ENCODE assay signal across 16 cellular contexts in genomic region chr12:5783274-5783920, GRCh38.
A peak's percentile ranks its signal among the peaks of the same experiment; 100 is the strongest.
DNase-seq lines count a peak whose midpoint lies in the region; ATAC-seq and TF ChIP-seq lines count a peak whose summit lies in the region.
"Had no signal": no experiment of that assay in that cellular context is flagged by ENCODE, and none has a peak within 500 bp of the region (broad histone marks: within the 10 kb centered on the region; RNA-seq: fewer than 3 reads in every experiment).

No MANE protein-coding gene starts in this region.

- no peak overlapping the region for H3K27ac Mint-ChIP-seq in activated CD8-positive, alpha-beta memory T cell treated with anti-CD3 and anti-CD28 coated beads, Interleukin-2, amount 10 ng/mL, durations not matched to agents 7 days and 5 days
- H3K27ac Mint-ChIP-seq in HFFc6: no peak overlapping the region
- H3K27ac Mint-ChIP-seq in neural progenitor cell: no peak overlapping the region

- peak; percentile 9 for DNase-seq in activated CD8-positive, alpha-beta memory T cell treated with anti-CD3 and anti-CD28 coated beads, Interleukin-2, amount 10 ng/mL, durations not matched to agents 7 days and 5 days
- DNase-seq in activated CD8-positive, alpha-beta memory T cell treated with anti-CD3 and anti-CD28 coated beads, Interleukin-2, amount 50 U/mL, for 4 hours: no peak
- DNase-seq in NCI-H69 (lab: John Stamatoyannopoulos, UW): peak; percentile 6
- peak; percentile 34 for DNase-seq in hepatocyte (ENCODE audit: low spot score)
- no peak for DNase-seq in 8988T
- no peak for DNase-seq in hepatic stellate cell (ENCODE audit: low spot score)
- DNase-seq in HFFc6: no peak
- no peak for DNase-seq in neural progenitor cell (ENCODE audit: low spot score)
- DNase-seq: DMS153, KG1, NCI-H1092, NCI-H1930, NCI-H526 treated with DMSO at 0.1 percent for 48 hours, PC-3 had no signal

- no peak for TF ChIP-seq CTCF in hepatocyte (IDR thresholded peaks at IDR 0.05; ENCODE audit: poor library complexity)
- TF ChIP-seq CTCF in HFFc6 (IDR thresholded peaks at IDR 0.05): no peak
- no peak for TF ChIP-seq CTCF in neural progenitor cell (IDR thresholded peaks at IDR 0.05)

- no peaks in the 10 kb centered on the region for H3K4me1 Mint-ChIP-seq in activated CD8-positive, alpha-beta memory T cell treated with anti-CD3 and anti-CD28 coated beads, Interleukin-2, amount 10 ng/mL, durations not matched to agents 7 days and 5 days
- no peaks in the 10 kb centered on the region for H3K4me1 Mint-ChIP-seq in HFFc6 (ENCODE audit: low read depth)
- H3K4me1 Mint-ChIP-seq in neural progenitor cell: no peaks in the 10 kb centered on the region

- 71% methylated on average over 4 of the region's 4 CpGs for WGBS in hepatocyte (ENCODE audit: low lambda C conversion rate, missing lambda C conversion rate)

- H3K27ac ChIP-seq in hepatocyte: no peak overlapping the region
- no peak overlapping the region for H3K27ac ChIP-seq in neural progenitor cell
- H3K27ac ChIP-seq: A549, C4-2B had no signal

- H3K36me3 Mint-ChIP-seq in activated CD8-positive, alpha-beta memory T cell treated with anti-CD3 and anti-CD28 coated beads, Interleukin-2, amount 10 ng/mL, durations not matched to agents 7 days and 5 days: no peaks in the 10 kb centered on the region
- H3K36me3 Mint-ChIP-seq in HFFc6 (ENCODE audit: low read depth) (no peaks in the 10 kb centered on the region), neural progenitor cell (peaks cover 1% of the 10 kb centered on the region)

- H3F3A ChIP-seq in neural progenitor cell (ENCODE audit: low read depth): no peaks in the 10 kb centered on the region

- no peaks in the 10 kb centered on the region for H3K36me3 ChIP-seq in hepatocyte (replicated peaks; ENCODE audit: insufficient read depth, low read depth)
- no peaks in the 10 kb centered on the region for H3K36me3 ChIP-seq in neural progenitor cell

- H3K4me3 ChIP-seq in hepatocyte: no peak overlapping the region
- no peak overlapping the region for H3K4me3 ChIP-seq in neural progenitor cell
- H3K4me3 ChIP-seq: A549 had no signal

- ATAC-seq in activated CD8-positive, alpha-beta memory T cell treated with anti-CD3 and anti-CD28 coated beads, Interleukin-2, amount 10 ng/mL, durations not matched to agents 7 days and 5 days: no peak
- ATAC-seq: A549, PC-3 had no signal

- H3K9me2 ChIP-seq in hepatocyte (replicated peaks; ENCODE audit: insufficient read depth): no peaks in the 10 kb centered on the region

- CTCF ChIA-PET in activated CD8-positive, alpha-beta memory T cell treated with anti-CD3 and anti-CD28 coated beads, Interleukin-2, amount 10 ng/mL, durations not matched to agents 7 days and 5 days (lab: Charles Lee): no interaction called here

- H3K4me1 ChIP-seq in hepatocyte (ENCODE audit: insufficient read depth): peaks cover 13% of the 10 kb centered on the region
- no peaks in the 10 kb centered on the region for H3K4me1 ChIP-seq in neural progenitor cell
- H3K4me1 ChIP-seq: A549 had no signal

- no peaks in the 10 kb centered on the region for H3K27me3 ChIP-seq in hepatocyte
- no peaks in the 10 kb centered on the region for H3K27me3 ChIP-seq in neural progenitor cell

- H3K27me3 Mint-ChIP-seq in activated CD8-positive, alpha-beta memory T cell treated with anti-CD3 and anti-CD28 coated beads, Interleukin-2, amount 10 ng/mL, durations not matched to agents 7 days and 5 days: peaks cover 6% of the 10 kb centered on the region
- peaks cover 9% of the 10 kb centered on the region for H3K27me3 Mint-ChIP-seq in HFFc6 (ENCODE audit: insufficient read depth)
- H3K27me3 Mint-ChIP-seq in neural progenitor cell (ENCODE audit: insufficient read depth, low read depth): peaks cover 4% of the 10 kb centered on the region

- H4K20me1 ChIP-seq in hepatocyte (ENCODE audit: insufficient read depth, poor library complexity, severe bottlenecking): no peaks in the 10 kb centered on the region
- no peaks in the 10 kb centered on the region for H4K20me1 ChIP-seq in neural progenitor cell (ENCODE audit: low read depth)

- H3K4me2 ChIP-seq in hepatocyte (no peak overlapping the region), neural progenitor cell (no peak overlapping the region)
- H3K4me2 ChIP-seq: A549 had no signal

- no peaks in the 10 kb centered on the region for H3K79me2 ChIP-seq in hepatocyte
- no peaks in the 10 kb centered on the region for H3K79me2 ChIP-seq in neural progenitor cell (ENCODE audit: low read depth)

- no peak overlapping the region for H3K4me3 Mint-ChIP-seq in activated CD8-positive, alpha-beta memory T cell treated with anti-CD3 and anti-CD28 coated beads, Interleukin-2, amount 10 ng/mL, durations not matched to agents 7 days and 5 days
- H3K4me3 Mint-ChIP-seq in HFFc6 (no peak overlapping the region), neural progenitor cell (no peak overlapping the region)

- no peaks in the 10 kb centered on the region for H3K9me3 ChIP-seq in hepatocyte (ENCODE audit: low read depth)
- no peaks in the 10 kb centered on the region for H3K9me3 ChIP-seq in neural progenitor cell (ENCODE audit: low read depth)
- H3K9me3 ChIP-seq: A549 had no signal

- H2AFZ ChIP-seq in hepatocyte (no peak overlapping the region), neural progenitor cell (replicated peaks) (no peak overlapping the region)

- no peak overlapping the region for H3K9ac ChIP-seq in neural progenitor cell

- no peaks in the 10 kb centered on the region for H3K9me3 Mint-ChIP-seq in activated CD8-positive, alpha-beta memory T cell treated with anti-CD3 and anti-CD28 coated beads, Interleukin-2, amount 10 ng/mL, durations not matched to agents 7 days and 5 days (ENCODE audit: low read depth)
- peaks cover 6% of the 10 kb centered on the region; the same call in 1 of the 2 replicates for H3K9me3 Mint-ChIP-seq in HFFc6
- no peaks in the 10 kb centered on the region for H3K9me3 Mint-ChIP-seq in neural progenitor cell

Comparison
In these comparisons a context has a peak if more than half of its experiments do, and no peak if none do; other contexts are left out.
1. DNase-seq: peak in activated CD8-positive, alpha-beta memory T cell treated with anti-CD3 and anti-CD28 coated beads, Interleukin-2, amount 10 ng/mL, durations not matched to agents 7 days and 5 days (single experiment), NCI-H69 (single experiment) and hepatocyte (single experiment); none in activated CD8-positive, alpha-beta memory T cell treated with anti-CD3 and anti-CD28 coated beads, Interleukin-2, amount 50 U/mL, for 4 hours (single experiment), 8988T (single experiment), hepatic stellate cell (single experiment), HFFc6 (single experiment) and neural progenitor cell (single experiment).